In the genomic region with DNA sequence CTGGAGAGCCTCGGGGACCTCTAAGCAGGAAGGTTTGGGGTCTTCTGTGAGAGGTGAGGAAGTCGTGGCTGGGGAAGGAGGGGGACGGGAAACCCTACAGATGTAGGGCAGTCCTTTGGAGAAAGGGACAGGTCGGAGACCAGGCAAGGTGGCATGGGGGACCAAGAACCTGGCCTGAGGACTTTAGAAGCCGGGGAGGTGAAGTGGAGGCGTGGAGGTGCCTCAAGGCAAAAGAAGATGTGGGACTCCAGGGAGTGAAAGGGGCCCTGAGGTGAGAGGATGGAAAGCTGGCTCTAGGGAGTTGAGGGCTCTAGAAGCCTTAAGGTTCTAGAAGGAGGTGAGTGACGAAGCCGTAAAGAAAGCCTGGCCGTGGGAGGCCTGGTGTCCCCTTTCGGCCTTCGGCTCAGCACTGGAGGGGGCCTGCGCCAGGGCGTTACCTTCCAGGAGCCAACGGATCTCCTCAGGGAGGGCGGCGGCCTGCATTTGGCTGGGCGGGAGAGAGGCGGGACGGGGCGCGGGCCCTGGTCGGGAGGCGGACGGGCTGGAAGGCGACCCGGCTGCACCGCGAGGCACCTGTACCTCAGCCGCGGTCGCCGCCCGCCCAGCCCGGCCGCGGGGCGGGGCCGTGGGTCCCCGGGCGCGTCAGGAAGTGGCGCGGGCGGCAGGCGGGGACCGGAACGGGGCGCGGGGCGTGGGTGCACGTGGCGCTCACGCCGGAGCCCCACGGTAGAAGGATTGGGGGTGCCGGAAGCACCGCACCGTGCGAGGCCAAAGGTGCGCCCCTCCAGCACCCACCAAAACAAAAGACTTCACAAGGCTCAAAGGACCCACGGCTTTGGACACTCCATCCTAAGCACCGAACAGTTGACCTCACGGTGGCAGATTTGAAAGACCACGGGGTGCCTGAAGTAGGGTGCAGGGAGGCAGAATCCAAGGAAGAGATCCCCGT, we compare ENCODE assay signal across 8 cellular contexts. TPM values are rescaled to one million over a fixed set of nuclear protein-coding genes. Genes with fewer than 3 reads are reported as not detected.
A peak's percentile ranks its signal among the peaks of the same experiment; 100 is the strongest.
DNase-seq lines count a peak whose midpoint lies in the region; ATAC-seq and TF ChIP-seq lines count a peak whose summit lies in the region.

Gene SKAP1 (minus strand): TSS at position 577 of the 949 bp plus-strand sequence.

- no peaks in the 10 kb centered on the region for H3K27me3 Mint-ChIP-seq in activated naive CD8-positive, alpha-beta T cell treated with anti-CD3 and anti-CD28 coated beads, Interleukin-2, amount 50 U/mL, for 24 hours
- H3K27me3 Mint-ChIP-seq in naive thymus-derived CD8-positive, alpha-beta T cell: no peaks in the 10 kb centered on the region
- peaks cover 68% of the 10 kb centered on the region for H3K27me3 Mint-ChIP-seq in osteocyte (ENCODE audit: unreplicated experiment)

- no peaks in the 10 kb centered on the region for H3K9me3 Mint-ChIP-seq in activated naive CD8-positive, alpha-beta T cell treated with anti-CD3 and anti-CD28 coated beads, Interleukin-2, amount 50 U/mL, for 24 hours
- H3K9me3 Mint-ChIP-seq in naive thymus-derived CD8-positive, alpha-beta T cell: no peaks in the 10 kb centered on the region
- H3K9me3 Mint-ChIP-seq in osteocyte (ENCODE audit: unreplicated experiment): no peaks in the 10 kb centered on the region

- peak within 1 kb of the TSS; percentile 87 for H3K4me3 Mint-ChIP-seq in activated naive CD8-positive, alpha-beta T cell treated with anti-CD3 and anti-CD28 coated beads, Interleukin-2, amount 50 U/mL, for 24 hours
- peak within 1 kb of the TSS; percentile 94 to 99 (median 96) for H3K4me3 Mint-ChIP-seq in naive thymus-derived CD8-positive, alpha-beta T cell
- H3K4me3 Mint-ChIP-seq in osteocyte (ENCODE audit: unreplicated experiment): no peak within 1 kb of the TSS

- no peak for TF ChIP-seq CTCF in osteocyte (IDR thresholded peaks at IDR 0.05)

- peaks cover 58% of the 10 kb centered on the region for H3K4me1 Mint-ChIP-seq in activated naive CD8-positive, alpha-beta T cell treated with anti-CD3 and anti-CD28 coated beads, Interleukin-2, amount 50 U/mL, for 24 hours
- H3K4me1 Mint-ChIP-seq in naive thymus-derived CD8-positive, alpha-beta T cell: peaks cover 62 to 89% (median 79%) of the 10 kb centered on the region in 4 donors
- no peaks in the 10 kb centered on the region for H3K4me1 Mint-ChIP-seq in osteocyte (ENCODE audit: unreplicated experiment)

- ATAC-seq in activated naive CD8-positive, alpha-beta T cell treated with anti-CD3 and anti-CD28 coated beads, Interleukin-2, amount 50 U/mL, for 24 hours: peak; percentile 56
- peak; percentile 72 to 77 for ATAC-seq in naive thymus-derived CD8-positive, alpha-beta T cell

- POLR2A ChIA-PET in naive thymus-derived CD8-positive, alpha-beta T cell (lab: Charles Lee): interaction anchor here (6.3 kb wide), 1 partner anchor 11 kb away, joined by 59 read pairs; no protein-coding TSS in a partner anchor

- H3K27ac Mint-ChIP-seq in activated naive CD8-positive, alpha-beta T cell treated with anti-CD3 and anti-CD28 coated beads, Interleukin-2, amount 50 U/mL, for 24 hours: peak within 1 kb of the TSS; percentile 98
- H3K27ac Mint-ChIP-seq in naive thymus-derived CD8-positive, alpha-beta T cell: peak within 1 kb of the TSS; percentile 95 to 100 (median 98)
- no peak within 1 kb of the TSS for H3K27ac Mint-ChIP-seq in osteocyte (ENCODE audit: unreplicated experiment)

- H3K36me3 Mint-ChIP-seq in activated naive CD8-positive, alpha-beta T cell treated with anti-CD3 and anti-CD28 coated beads, Interleukin-2, amount 50 U/mL, for 24 hours (ENCODE audit: low read depth): peaks cover 7% of the 10 kb centered on the region
- peaks cover 5 to 7% (median 6%) of the 10 kb centered on the region in 3 donors for H3K36me3 Mint-ChIP-seq in naive thymus-derived CD8-positive, alpha-beta T cell
- no peaks in the 10 kb centered on the region for H3K36me3 Mint-ChIP-seq in osteocyte (ENCODE audit: unreplicated experiment)

- peak; percentile 69 for DNase-seq in NK-92 treated with Interleukin-12 subunit alpha and Interleukin-12 subunit beta, amount 100 ng/mL, for 24 hours (lab: John Stamatoyannopoulos, UW)
- DNase-seq in NK-92 (lab: John Stamatoyannopoulos, UW; ENCODE audit: unreplicated experiment) (no peak), RPMI8226 (peak; percentile 76), osteocyte (ENCODE audit: extremely low spot score, unreplicated experiment) (no peak), DMS 273 (lab: John Stamatoyannopoulos, UW; ENCODE audit: unreplicated experiment) (no peak), NCI-H1048 (lab: John Stamatoyannopoulos, UW) (no peak)
- DNase-seq in activated naive CD8-positive, alpha-beta T cell treated with anti-CD3 and anti-CD28 coated beads, Interleukin-2, amount 50 U/mL, for 24 hours: peak; percentile 64
- DNase-seq in naive thymus-derived CD8-positive, alpha-beta T cell: peak; percentile 41 to 77 (median 62)

RNA-seq across cellular contexts. Expression of gene SKAP1, which starts in this region (rescaled TPM):
- 10 to 100 TPM; 73.0 to 74.6 TPM for total RNA-seq in naive thymus-derived CD8-positive, alpha-beta T cell
- 100 to 1,000 TPM; 223 to 237 (median 230) TPM for polyA plus RNA-seq in naive thymus-derived CD8-positive, alpha-beta T cell
- total RNA-seq in osteocyte: not detected in 2 replicates

Comparison
In these comparisons a context has a peak if more than half of its experiments do, and no peak if none do; other contexts are left out.
1. RNA of gene SKAP1 (total RNA-seq): 73.0 to 74.6 TPM in naive thymus-derived CD8-positive, alpha-beta T cell; not detected in osteocyte; every median in the first group is over 10 times any median in the second.
2. DNase-seq: peak in NK-92 treated with Interleukin-12 subunit alpha and Interleukin-12 subunit beta, amount 100 ng/mL, for 24 hours (single experiment), RPMI8226 (single experiment), activated naive CD8-positive, alpha-beta T cell treated with anti-CD3 and anti-CD28 coated beads, Interleukin-2, amount 50 U/mL, for 24 hours (single experiment) and naive thymus-derived CD8-positive, alpha-beta T cell (10 of 10); none in NK-92 (single experiment), osteocyte (single experiment), DMS 273 (single experiment) and NCI-H1048 (single experiment).